In genomic region chr1:81800741-81801031, GRCh38 we compare ENCODE assay signal across 8 cellular contexts. TPM values are rescaled to one million over a fixed set of nuclear protein-coding genes. Genes with fewer than 3 reads are reported as not detected.
DNase-seq lines count a peak whose midpoint lies in the region; ATAC-seq and TF ChIP-seq lines count a peak whose summit lies in the region.

Gene ADGRL2, plus strand, starts transcription at chr1:81800934. Its CDS starts 36,051 bp downstream, at chr1:81836985.

- WGBS in esophagus, 2 donors: 3 to 6% methylated on average over 13 to 36 of the region's 36 CpGs

- H3K9me2 ChIP-seq in neural cell (ENCODE audit: insufficient read depth, low read length): no peaks in the 10 kb centered on the region

- peak within 1 kb of the TSS; percentile 53 for H2AFZ ChIP-seq in neural cell (ENCODE audit: low read depth, low read length)

- H3K4me3 ChIP-seq in GM12864 (ENCODE audit: low read depth, low read length) (peak within 1 kb of the TSS; percentile 4; the same call in 1 of the 2 replicates), esophagus (ENCODE audit: low read depth in 1 of 2, low read length in 2 of 2) (peak within 1 kb of the TSS; percentile 74 to 78), neural cell (ENCODE audit: low read length) (peak within 1 kb of the TSS; percentile 85)

- no peaks in the 10 kb centered on the region for H3K36me3 ChIP-seq in esophagus (ENCODE audit: control insufficient read depth in 2 of 2, insufficient read depth in 2 of 2, low read length in 1 of 2)
- H3K36me3 ChIP-seq in neural cell (ENCODE audit: insufficient read depth, low read length): no peaks in the 10 kb centered on the region

- H3K4me2 ChIP-seq in neural cell (ENCODE audit: low read length): peak within 1 kb of the TSS; percentile 86

- H4K20me1 ChIP-seq in neural cell (ENCODE audit: insufficient read depth): no peaks in the 10 kb centered on the region

- ATAC-seq in foreskin keratinocyte (no peak), GM18861 (IDR thresholded peaks at IDR 0.05; ENCODE audit: unreplicated experiment) (no peak)

- H3K9ac ChIP-seq in neural cell (ENCODE audit: low read length): peak within 1 kb of the TSS; percentile 93

- H3K27me3 ChIP-seq in esophagus (ENCODE audit: control insufficient read depth in 1 of 2, insufficient read depth in 2 of 2, low read length in 2 of 2): no peaks in the 10 kb centered on the region
- H3K27me3 ChIP-seq in neural cell (ENCODE audit: insufficient read depth, low read depth, low read length): no peaks in the 10 kb centered on the region
- peaks cover 15% of the 10 kb centered on the region for H3K27me3 ChIP-seq in foreskin keratinocyte

- no peak for TF ChIP-seq RAD21 in neural cell (conservative IDR thresholded peaks at IDR 0.05)

- no peaks in the 10 kb centered on the region for H3K9me3 ChIP-seq in esophagus (ENCODE audit: control insufficient read depth in 2 of 2, insufficient read depth in 1 of 2, low read depth in 1 of 2, low read length in 1 of 2)
- H3K9me3 ChIP-seq in neural cell (ENCODE audit: low read length): no peaks in the 10 kb centered on the region

- TF ChIP-seq CTCF in GM12864 (IDR thresholded peaks at IDR 0.05; ENCODE audit: low read depth, low read length, missing control alignments) (no peak), neural cell (IDR thresholded peaks at IDR 0.05; ENCODE audit: poor library complexity, severe bottlenecking) (no peak), foreskin keratinocyte (conservative IDR thresholded peaks at IDR 0.05) (no peak)

- H3K27ac ChIP-seq in esophagus (ENCODE audit: low read depth in 2 of 2, low read length in 1 of 2) (peak within 1 kb of the TSS; percentile 90 to 91), neural cell (ENCODE audit: low read length) (peak within 1 kb of the TSS; percentile 85), foreskin keratinocyte (no peak within 1 kb of the TSS)

- peaks cover 35% of the 10 kb centered on the region for H3K79me2 ChIP-seq in neural cell (replicated peaks; ENCODE audit: insufficient read depth, low read length)

- H3K4me1 ChIP-seq in esophagus (ENCODE audit: control insufficient read depth in 2 of 2, insufficient read depth in 2 of 2, low read length in 1 of 2) (peaks cover 0 to 2% of the 10 kb centered on the region in 2 donors), foreskin keratinocyte (peaks cover 6% of the 10 kb centered on the region)

- DNase-seq in GM12864 (ENCODE audit: low read depth) (no peak), NOMO-1 treated with dmso at 0.1 percent for 144 hours (lab: John Stamatoyannopoulos, UW; ENCODE audit: unreplicated experiment) (peak; percentile 73), RKO (ENCODE audit: low spot score) (no peak), foreskin keratinocyte (no peak), DMS153 (lab: John Stamatoyannopoulos, UW) (no peak)

- peaks cover 9% of the 10 kb centered on the region for H3F3A ChIP-seq in neural cell (ENCODE audit: insufficient read depth, low read length, poor library complexity, severe bottlenecking)

- TF ChIP-seq EP300 in neural cell (conservative IDR thresholded peaks at IDR 0.05; ENCODE audit: poor library complexity, severe bottlenecking): no peak

TF ChIP-seq in neural cell, 6 proteins besides CTCF, POLR2A, EP300 and RAD21:
- TF ChIP-seq POLR2AphosphoS5 (IDR thresholded peaks at IDR 0.05): no peak
- no peak for TF ChIP-seq SMC3 (conservative IDR thresholded peaks at IDR 0.05; ENCODE audit: poor library complexity)
- TF ChIP-seq TAF1 (IDR thresholded peaks at IDR 0.05; ENCODE audit: low read depth): no peak
- TF ChIP-seq MXI1 (conservative IDR thresholded peaks at IDR 0.05; ENCODE audit: poor library complexity, severe bottlenecking): no peak
- no peak for TF ChIP-seq REST (IDR thresholded peaks at IDR 0.05; ENCODE audit: borderline replicate concordance)
- TF ChIP-seq EZH2 (IDR thresholded peaks at IDR 0.05; ENCODE audit: borderline replicate concordance, insufficient read depth, low read length, poor library complexity, severe bottlenecking): no peak

RNA-seq across cellular contexts. Expression of gene ADGRL2, which starts in this region (rescaled TPM):
- polyA plus RNA-seq in esophagus: 10 to 100 TPM; 25.3 to 26.0 TPM
- 162 and 190 TPM in 2 replicates for polyA plus RNA-seq in neural cell
- polyA minus RNA-seq in neural cell: 337 and 346 TPM in 2 replicates
- 9.8 and 15.0 TPM in 2 replicates for total RNA-seq in foreskin keratinocyte
- polyA plus RNA-seq in foreskin keratinocyte: 2.4 and 4.8 TPM in 2 replicates

Comparison
In these comparisons a context has a peak if more than half of its experiments do, and no peak if none do; other contexts are left out.
1. H3K4me3 ChIP-seq: peak in every context shown above with its lines; median percentile 85 in neural cell; 76 in esophagus; 4 in GM12864.